In the genomic region with DNA sequence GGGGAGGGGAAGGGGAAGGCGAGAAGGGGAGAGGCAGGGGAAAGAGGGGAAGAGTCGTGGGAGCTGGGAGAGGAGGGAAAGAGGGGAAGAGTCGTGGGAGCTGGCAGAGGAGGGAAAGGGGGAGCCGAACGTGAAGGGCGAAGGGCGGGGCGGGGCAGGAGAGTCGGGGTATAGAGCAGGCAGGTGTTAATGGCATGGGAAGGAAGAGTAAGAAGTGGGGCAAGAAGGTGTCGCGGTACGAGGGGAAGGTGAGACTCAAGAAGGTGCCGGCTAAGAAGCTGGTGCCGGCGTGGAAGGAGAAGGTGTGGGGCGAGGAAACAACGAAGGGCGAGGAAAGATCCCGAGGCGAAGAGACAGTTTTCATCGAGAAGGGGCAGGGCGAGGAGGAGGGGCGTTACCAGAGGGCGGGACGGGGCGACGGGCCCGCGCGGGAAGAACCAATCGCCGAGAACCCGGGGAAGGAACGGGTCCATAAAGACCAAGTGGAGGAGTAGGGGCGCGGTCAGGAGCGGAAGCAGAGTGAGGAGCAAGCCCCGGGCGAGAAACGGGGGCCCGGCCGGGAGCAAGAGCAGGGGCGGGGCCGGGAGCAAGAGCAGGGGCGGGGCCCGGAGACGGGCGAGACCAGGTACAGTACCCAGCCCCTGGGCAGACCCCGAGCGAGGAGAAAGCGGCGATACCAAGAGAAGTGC, we compare ENCODE assay signal across 8 cellular contexts. TPM values are rescaled to one million over a fixed set of nuclear protein-coding genes. Genes with fewer than 3 reads are reported as not detected.
A peak's percentile ranks its signal among the peaks of the same experiment; 100 is the strongest.
DNase-seq lines count a peak whose midpoint lies in the region; ATAC-seq, FAIRE-seq and TF ChIP-seq lines count a peak whose summit lies in the region.

No MANE protein-coding gene starts in this region.

- no peaks in the 10 kb centered on the region for H4K20me1 ChIP-seq in keratinocyte (ENCODE audit: control insufficient read depth, extremely low read depth, insufficient read depth, low read length)

- peak overlapping the region; percentile 96 for H3K4me2 ChIP-seq in keratinocyte (ENCODE audit: control insufficient read depth, extremely low read depth, insufficient read depth, low read depth, low read length)

- H3K4me1 ChIP-seq in keratinocyte (ENCODE audit: control insufficient read depth, extremely low read depth, insufficient read depth, low read length) = peaks cover 12% of the 10 kb centered on the region

- FAIRE-seq in keratinocyte (lab: Jason Lieb, UNC) = peak; percentile 88

- TF ChIP-seq CTCF in AG10803 (conservative IDR thresholded peaks at IDR 0.05; ENCODE audit: low read length) = no peak
- TF ChIP-seq CTCF in keratinocyte (optimal IDR thresholded peaks at IDR 0.05 in 1 of 3, IDR thresholded peaks at IDR 0.05 in 1 of 3, conservative IDR thresholded peaks at IDR 0.05 in 1 of 3; ENCODE audit: extremely low read depth in 1 of 3, insufficient read depth in 2 of 3, low read length in 3 of 3) = no peak

- peak overlapping the region; percentile 93 for H3K9ac ChIP-seq in keratinocyte (ENCODE audit: control insufficient read depth, extremely low read depth, insufficient read depth, low read length)

- no peaks in the 10 kb centered on the region for H3K79me2 ChIP-seq in keratinocyte (ENCODE audit: control insufficient read depth, insufficient read depth, low read length)

- ATAC-seq in GM19035 (IDR thresholded peaks at IDR 0.05; ENCODE audit: unreplicated experiment) (peak; percentile 71), HG03280 (IDR thresholded peaks at IDR 0.05; ENCODE audit: unreplicated experiment) (peak; percentile 69)

- peaks cover 2 to 4% of the 10 kb centered on the region in 2 experiments for H3K36me3 ChIP-seq in keratinocyte (ENCODE audit: control insufficient read depth in 2 of 2, extremely low read depth in 1 of 2, insufficient read depth in 2 of 2, low read length in 2 of 2)

- dilution Hi-C loops in keratinocyte (cut with MboI; ENCODE audit: extremely low pct_ligation_motif_present, low sequenced_read_pairs) = no loop called here

- no peaks in the 10 kb centered on the region for H3K9me3 ChIP-seq in keratinocyte (ENCODE audit: control insufficient read depth, low read depth, low read length)

- peak overlapping the region; percentile 93 for H3K27ac ChIP-seq in keratinocyte (ENCODE audit: control insufficient read depth, insufficient read depth, low read length)

- DNase-seq in AG10803 (ENCODE audit: low read depth) (peak; percentile 94), NCI-H345 treated with DMSO at 0.1 percent for 48 hours (lab: John Stamatoyannopoulos, UW; ENCODE audit: unreplicated experiment) (peak; percentile 99), keratinocyte (ENCODE audit: low read depth, low spot score) (peak; percentile 80)
- DNase-seq in activated CD4-positive, CD25-positive, alpha-beta regulatory T cell treated with anti-CD3 and anti-CD28 coated beads, Interleukin-2, amount 50 U/mL, for 16 hours (ENCODE audit: low read depth, low spot score) = peak; percentile 90
- peak; percentile 92 for DNase-seq in central memory CD4-positive, alpha-beta T cell
- peak; percentile 93 for DNase-seq in stimulated activated CD4-positive, alpha-beta T cell treated with anti-CD3 and anti-CD28 coated beads, Interleukin-12 subunit alpha, Interleukin-12 subunit beta, amount 100 ng/mL, for 4 hours

- no peaks in the 10 kb centered on the region for H3K9me1 ChIP-seq in keratinocyte (ENCODE audit: control insufficient read depth, extremely low read depth, insufficient read depth, low read length)

- no peaks in the 10 kb centered on the region for H3K27me3 ChIP-seq in keratinocyte (ENCODE audit: control insufficient read depth, extremely low read depth, insufficient read depth, low read length)

- peak overlapping the region; percentile 98 for H2AFZ ChIP-seq in keratinocyte (ENCODE audit: control insufficient read depth, low read length)

- H3K4me3 ChIP-seq in AG10803 (ENCODE audit: low read length) (peak overlapping the region; percentile 94), keratinocyte (ENCODE audit: control insufficient read depth in 2 of 3, extremely low read depth in 1 of 3, insufficient read depth in 2 of 3, low read depth in 1 of 3, low read length in 3 of 3) (peak overlapping the region; percentile 62 to 97 (median 96))

RNA-seq across cellular contexts. Expression of gene CATSPERG, which starts 0.5 kb away (rescaled TPM):
- 0.21 to 0.73 TPM (median 0.35 TPM) in 3 replicates for polyA plus RNA-seq in keratinocyte
- 2.3 TPM for polyA plus RNA-seq in keratinocyte (2011; ENCODE audit: low read depth)
- 0.28 TPM in 1 of 2 replicates, not detected in the other for polyA plus RNA-seq in keratinocyte (2011; cell fraction: cytosol; rRNA removed)
- polyA plus RNA-seq in keratinocyte (2011; cell fraction: nucleus; rRNA removed) = 1.5 and 3.3 TPM in 2 replicates
- polyA plus RNA-seq in keratinocyte (2012; ENCODE audit: low replicate concordance) = 0.28 and 2.7 TPM in 2 replicates
- polyA minus RNA-seq in keratinocyte = 1.2 to 1.5 TPM in 2 of 3 replicates, not detected in the other
- polyA minus RNA-seq in keratinocyte (2011; cell fraction: cytosol; rRNA and poly(A)+ RNA removed) = 3.5 TPM
- 1.7 and 2.1 TPM in 2 replicates for polyA minus RNA-seq in keratinocyte (2011; cell fraction: nucleus; rRNA and poly(A)+ RNA removed)

RNA-seq across cellular contexts. Expression of gene KCNK6, which starts 16.4 kb away (rescaled TPM):
- 23.9 to 33.7 TPM (median 29.1 TPM) in 3 replicates for polyA plus RNA-seq in keratinocyte
- polyA plus RNA-seq in keratinocyte (2011; ENCODE audit: low read depth) = 17.5 TPM
- 23.3 and 23.8 TPM in 2 replicates for polyA plus RNA-seq in keratinocyte (2011; cell fraction: cytosol; rRNA removed)
- polyA plus RNA-seq in keratinocyte (2011; cell fraction: nucleus; rRNA removed) = 65.9 and 66.2 TPM in 2 replicates
- 34.3 and 38.5 TPM in 2 replicates for polyA plus RNA-seq in keratinocyte (2012; ENCODE audit: low replicate concordance)
- polyA minus RNA-seq in keratinocyte = 17.3 to 23.6 TPM (median 23.1 TPM) in 3 replicates
- polyA minus RNA-seq in keratinocyte (2011; cell fraction: cytosol; rRNA and poly(A)+ RNA removed) = 14.8 TPM
- 19.3 and 32.0 TPM in 2 replicates for polyA minus RNA-seq in keratinocyte (2011; cell fraction: nucleus; rRNA and poly(A)+ RNA removed)

RNA-seq across cellular contexts. Expression of gene YIF1B, which starts 20.3 kb away (rescaled TPM):
- 38.1 to 66.5 TPM (median 47.6 TPM) in 3 replicates for polyA plus RNA-seq in keratinocyte
- 7.4 TPM for polyA plus RNA-seq in keratinocyte (2011; ENCODE audit: low read depth)
- polyA plus RNA-seq in keratinocyte (2011; cell fraction: cytosol; rRNA removed) = 29.0 and 58.3 TPM in 2 replicates
- polyA plus RNA-seq in keratinocyte (2011; cell fraction: nucleus; rRNA removed) = 25.8 and 36.8 TPM in 2 replicates
- 26.1 and 50.0 TPM in 2 replicates for polyA plus RNA-seq in keratinocyte (2012; ENCODE audit: low replicate concordance)
- polyA minus RNA-seq in keratinocyte = 40.3 to 62.6 TPM (median 40.9 TPM) in 3 replicates
- polyA minus RNA-seq in keratinocyte (2011; cell fraction: cytosol; rRNA and poly(A)+ RNA removed) = 51.8 TPM
- polyA minus RNA-seq in keratinocyte (2011; cell fraction: nucleus; rRNA and poly(A)+ RNA removed) = 12.3 and 12.4 TPM in 2 replicates

RNA-seq across cellular contexts. Expression of gene C19orf33, which starts 32.0 kb away (rescaled TPM):
- polyA plus RNA-seq in keratinocyte = 302 to 496 TPM (median 366 TPM) in 3 replicates
- polyA plus RNA-seq in keratinocyte (2011; ENCODE audit: low read depth) = 241 TPM
- 214 and 781 TPM in 2 replicates for polyA plus RNA-seq in keratinocyte (2011; cell fraction: cytosol; rRNA removed)
- polyA plus RNA-seq in keratinocyte (2011; cell fraction: nucleus; rRNA removed) = 102 and 139 TPM in 2 replicates
- polyA plus RNA-seq in keratinocyte (2012; ENCODE audit: low replicate concordance) = 360 and 816 TPM in 2 replicates
- polyA minus RNA-seq in keratinocyte = 35.2 to 58.7 TPM (median 44.3 TPM) in 3 replicates
- polyA minus RNA-seq in keratinocyte (2011; cell fraction: cytosol; rRNA and poly(A)+ RNA removed) = 220 TPM
- polyA minus RNA-seq in keratinocyte (2011; cell fraction: nucleus; rRNA and poly(A)+ RNA removed) = 42.0 and 55.5 TPM in 2 replicates

RNA-seq across cellular contexts. Expression of gene PSMD8, which starts 38.3 kb away (rescaled TPM):
- polyA plus RNA-seq in keratinocyte = 346 to 528 TPM (median 350 TPM) in 3 replicates
- polyA plus RNA-seq in keratinocyte (2011; ENCODE audit: low read depth) = 76.8 TPM
- 357 and 365 TPM in 2 replicates for polyA plus RNA-seq in keratinocyte (2011; cell fraction: cytosol; rRNA removed)
- 215 and 228 TPM in 2 replicates for polyA plus RNA-seq in keratinocyte (2011; cell fraction: nucleus; rRNA removed)
- polyA plus RNA-seq in keratinocyte (2012; ENCODE audit: low replicate concordance) = 250 and 304 TPM in 2 replicates
- polyA minus RNA-seq in keratinocyte = 251 to 377 TPM (median 251 TPM) in 3 replicates
- 190 TPM for polyA minus RNA-seq in keratinocyte (2011; cell fraction: cytosol; rRNA and poly(A)+ RNA removed)
- 80.1 and 90.7 TPM in 2 replicates for polyA minus RNA-seq in keratinocyte (2011; cell fraction: nucleus; rRNA and poly(A)+ RNA removed)

Comparison
In these comparisons a context has a peak if more than half of its experiments do, and no peak if none do; other contexts are left out.
1. Peak in every context shown above with its lines: DNase-seq, ATAC-seq, H3K4me3 ChIP-seq and H3K27ac ChIP-seq.